In the genomic region with DNA sequence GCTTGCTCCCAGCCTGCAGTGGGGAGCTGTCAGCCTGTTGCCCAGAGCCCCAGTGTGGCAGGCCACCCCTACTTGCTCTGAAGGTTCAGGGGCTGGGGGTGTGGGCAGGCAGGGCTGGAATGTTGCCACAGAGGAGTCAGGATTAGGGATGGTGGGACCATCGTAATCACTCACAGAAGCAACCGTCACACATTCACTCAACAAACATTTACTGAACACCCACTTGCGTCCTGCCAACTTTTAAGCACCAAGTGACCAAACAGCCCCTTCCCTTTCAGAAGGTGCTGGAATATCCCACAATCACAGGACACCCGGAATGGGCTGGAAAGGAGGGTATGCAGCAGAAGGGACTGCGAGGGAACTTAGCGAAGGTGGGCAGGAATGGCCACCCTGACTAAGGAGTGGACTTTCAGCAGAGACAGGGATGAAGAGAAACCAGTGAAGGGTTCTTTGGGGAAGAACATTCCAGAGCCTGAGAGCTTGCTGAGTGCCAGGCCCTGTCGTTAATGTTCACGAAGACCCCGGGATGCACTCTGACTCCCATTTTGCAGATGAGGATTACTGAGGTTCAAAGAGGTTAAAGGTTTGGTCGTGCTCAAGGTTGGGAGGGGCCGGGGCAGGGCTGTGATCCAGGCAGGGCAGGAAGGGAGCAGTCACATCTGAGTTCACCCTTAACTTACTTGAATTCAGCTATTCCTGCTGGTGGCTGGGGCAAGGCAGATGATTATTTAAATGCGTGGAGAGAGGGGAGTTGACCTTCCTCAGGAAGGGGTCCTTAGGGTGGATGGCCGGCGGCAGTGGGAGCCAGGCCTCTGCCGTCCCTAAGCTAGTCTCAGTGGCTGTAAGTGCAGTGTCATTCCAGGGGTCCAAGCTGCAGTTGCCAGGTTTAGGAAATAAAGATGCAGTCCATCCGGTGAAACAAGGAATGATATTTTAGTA, we compare ENCODE assay signal across 9 cellular contexts. TPM values are rescaled to one million over a fixed set of nuclear protein-coding genes. Genes with fewer than 3 reads are reported as not detected.
DNase-seq lines count a peak whose midpoint lies in the region; ATAC-seq and TF ChIP-seq lines count a peak whose summit lies in the region.
"Had no signal": no experiment of that assay in that cellular context is flagged by ENCODE, and none has a peak within 500 bp of the region (broad histone marks: within the 10 kb centered on the region; RNA-seq: fewer than 3 reads in every experiment).

No MANE protein-coding gene starts in this region.

- no peaks in the 10 kb centered on the region for H3K9me3 ChIP-seq in stomach

- no peak for TF ChIP-seq CTCF in stomach (IDR thresholded peaks at IDR 0.05)

- H3K27me3 ChIP-seq in stomach, result no peaks in the 10 kb centered on the region

- no peaks in the 10 kb centered on the region for H3K36me3 ChIP-seq in stomach

- peaks cover 3% of the 10 kb centered on the region for H3K27me3 Mint-ChIP-seq in T-helper 2 cell treated with Interferon-gamma antibody and Interleukin-4, amounts not matched to agents 5 μg/mL and 100 μg/mL, for 36 hours (ENCODE audit: low read depth)
- peaks cover 10% of the 10 kb centered on the region for H3K27me3 Mint-ChIP-seq in activated T-helper 1 cell treated with anti-CD3 and anti-CD28 coated beads, Interleukin-12 subunit alpha, Interleukin-12 subunit beta, Interleukin-2, Interleukin-4 antibody, amounts not matched to agents 30 ng/mL and 10 ng/mL and 1 ng/mL, durations not matched to agents 14 hours and 24 hours and 36 hours (ENCODE audit: insufficient read depth)
- no peaks in the 10 kb centered on the region for H3K27me3 Mint-ChIP-seq in memory B cell

- no peaks in the 10 kb centered on the region for H3K9me3 Mint-ChIP-seq in T-helper 2 cell treated with Interferon-gamma antibody and Interleukin-4, amounts not matched to agents 5 μg/mL and 100 μg/mL, for 36 hours
- no peaks in the 10 kb centered on the region for H3K9me3 Mint-ChIP-seq in activated T-helper 1 cell treated with anti-CD3 and anti-CD28 coated beads, Interleukin-12 subunit alpha, Interleukin-12 subunit beta, Interleukin-2, Interleukin-4 antibody, amounts not matched to agents 30 ng/mL and 10 ng/mL and 1 ng/mL, durations not matched to agents 14 hours and 24 hours and 36 hours
- no peaks in the 10 kb centered on the region for H3K9me3 Mint-ChIP-seq in memory B cell

- no peak for TF ChIP-seq EP300 in stomach (IDR thresholded peaks at IDR 0.05)

- peak overlapping the region; percentile 61 to 98 (median 94) for H3K27ac ChIP-seq in stomach

- peaks cover 25% of the 10 kb centered on the region for H3K4me1 Mint-ChIP-seq in T-helper 2 cell treated with Interferon-gamma antibody and Interleukin-4, amounts not matched to agents 5 μg/mL and 100 μg/mL, for 36 hours (ENCODE audit: low read depth)
- peaks cover 27% of the 10 kb centered on the region for H3K4me1 Mint-ChIP-seq in activated T-helper 1 cell treated with anti-CD3 and anti-CD28 coated beads, Interleukin-12 subunit alpha, Interleukin-12 subunit beta, Interleukin-2, Interleukin-4 antibody, amounts not matched to agents 30 ng/mL and 10 ng/mL and 1 ng/mL, durations not matched to agents 14 hours and 24 hours and 36 hours (ENCODE audit: low read depth)
- peaks cover 43% of the 10 kb centered on the region for H3K4me1 Mint-ChIP-seq in memory B cell

- peak overlapping the region; percentile 24 for H3K27ac Mint-ChIP-seq in T-helper 2 cell treated with Interferon-gamma antibody and Interleukin-4, amounts not matched to agents 5 μg/mL and 100 μg/mL, for 36 hours
- peak overlapping the region; percentile 66 for H3K27ac Mint-ChIP-seq in activated T-helper 1 cell treated with anti-CD3 and anti-CD28 coated beads, Interleukin-12 subunit alpha, Interleukin-12 subunit beta, Interleukin-2, Interleukin-4 antibody, amounts not matched to agents 30 ng/mL and 10 ng/mL and 1 ng/mL, durations not matched to agents 14 hours and 24 hours and 36 hours
- peak overlapping the region; percentile 62 for H3K27ac Mint-ChIP-seq in memory B cell

- ATAC-seq in memory B cell (ENCODE audit: low read depth) (no peak), left colon (no peak)

- no peak overlapping the region for H3K4me3 ChIP-seq in stomach

- WGBS in stomach, 5 donors, result 71 to 80% (median 77%) methylated on average over 16 of the region's 16 CpGs

- intact Hi-C loops in activated T-helper 1 cell treated with anti-CD3 and anti-CD28 coated beads, Interleukin-12 subunit alpha, Interleukin-12 subunit beta, Interleukin-2, Interleukin-4 antibody, amounts not matched to agents 30 ng/mL and 10 ng/mL and 1 ng/mL, durations not matched to agents 14 hours and 24 hours and 36 hours (cut with micrococcal nuclease), result loop anchor here (10.0 kb wide), 1 partner anchor 516 kb away; the partner anchor contains the start of gene PACS2
- intact Hi-C loops in stomach (cut with DNase I; ENCODE audit: low total_unique reads), result no loop called here
- intact Hi-C loops in left colon (cut with DNase I, micrococcal nuclease), result no loop called here

- TF ChIP-seq POLR2A in stomach (IDR thresholded peaks at IDR 0.05), result no peak

- H3K4me3 Mint-ChIP-seq in T-helper 2 cell treated with Interferon-gamma antibody and Interleukin-4, amounts not matched to agents 5 μg/mL and 100 μg/mL, for 36 hours, result peak overlapping the region; percentile 34
- peak overlapping the region; percentile 61 for H3K4me3 Mint-ChIP-seq in activated T-helper 1 cell treated with anti-CD3 and anti-CD28 coated beads, Interleukin-12 subunit alpha, Interleukin-12 subunit beta, Interleukin-2, Interleukin-4 antibody, amounts not matched to agents 30 ng/mL and 10 ng/mL and 1 ng/mL, durations not matched to agents 14 hours and 24 hours and 36 hours
- peak overlapping the region; percentile 69 for H3K4me3 Mint-ChIP-seq in memory B cell

- H3K4me1 ChIP-seq in stomach, result peaks cover 58 to 82% (median 76%) of the 10 kb centered on the region in 4 donors

- DNase-seq in T-helper 2 cell treated with Interferon-gamma antibody and Interleukin-4, amounts not matched to agents 5 μg/mL and 100 μg/mL, for 36 hours (ENCODE audit: low spot score), result no peak
- DNase-seq in T-helper 2 cell, result no peak
- no peak for DNase-seq in activated T-helper 1 cell treated with anti-CD3 and anti-CD28 coated beads, Interleukin-12 subunit alpha, Interleukin-12 subunit beta, Interleukin-2, Interleukin-4 antibody, amounts not matched to agents 30 ng/mL and 10 ng/mL and 1 ng/mL, durations not matched to agents 14 hours and 24 hours and 36 hours (ENCODE audit: low spot score)
- DNase-seq in memory B cell (ENCODE audit: low spot score in 2 of 2), result no peak
- no peak for DNase-seq in stomach
- no peak for DNase-seq in mucosa of gallbladder (ENCODE audit: low spot score)
- DNase-seq in germinal center (ENCODE audit: low spot score), result no peak
- DNase-seq in left colon, result no peak
- DNase-seq: effector memory CD4-positive, alpha-beta T cell had no signal

- peaks cover 3% of the 10 kb centered on the region for H3K36me3 Mint-ChIP-seq in T-helper 2 cell treated with Interferon-gamma antibody and Interleukin-4, amounts not matched to agents 5 μg/mL and 100 μg/mL, for 36 hours (ENCODE audit: low read depth)
- peaks cover 3% of the 10 kb centered on the region for H3K36me3 Mint-ChIP-seq in activated T-helper 1 cell treated with anti-CD3 and anti-CD28 coated beads, Interleukin-12 subunit alpha, Interleukin-12 subunit beta, Interleukin-2, Interleukin-4 antibody, amounts not matched to agents 30 ng/mL and 10 ng/mL and 1 ng/mL, durations not matched to agents 14 hours and 24 hours and 36 hours (ENCODE audit: low read depth)
- no peaks in the 10 kb centered on the region for H3K36me3 Mint-ChIP-seq in memory B cell

RNA-seq across cellular contexts. Expression of gene ZBTB42, which starts 2.3 kb away (rescaled TPM):
- total RNA-seq in activated T-helper 1 cell treated with anti-CD3 and anti-CD28 coated beads, Interleukin-12 subunit alpha, Interleukin-12 subunit beta, Interleukin-2, Interleukin-4 antibody, amounts not matched to agents 30 ng/mL and 10 ng/mL and 1 ng/mL, durations not matched to agents 14 hours and 24 hours and 36 hours, result 5.9 and 6.1 TPM in 2 replicates
- 10 to 100 TPM in 3 of 5 donors, 1 to 10 TPM in 2; 4.7 to 59.7 (median 13.2) TPM for total RNA-seq in stomach
- polyA plus RNA-seq in stomach, result 1 to 10 TPM; 4.6 to 7.9 (median 5.5) TPM
- 10.3 TPM for total RNA-seq in mucosa of gallbladder
- total RNA-seq in left colon, result 1 to 10 TPM; 7.2 to 9.2 TPM

RNA-seq across cellular contexts. Expression of gene AKT1, which starts 3.0 kb away (rescaled TPM):
- total RNA-seq in activated T-helper 1 cell treated with anti-CD3 and anti-CD28 coated beads, Interleukin-12 subunit alpha, Interleukin-12 subunit beta, Interleukin-2, Interleukin-4 antibody, amounts not matched to agents 30 ng/mL and 10 ng/mL and 1 ng/mL, durations not matched to agents 14 hours and 24 hours and 36 hours, result 137 and 140 TPM in 2 replicates
- total RNA-seq in stomach (100 to 1,000 TPM in 4 of 5 donors, 10 to 100 TPM in 1; 85.2 to 292 (median 119) TPM), mucosa of gallbladder (166 TPM), left colon (100 to 1,000 TPM; 132 to 135 TPM)
- 100 to 1,000 TPM; 100 to 123 (median 107) TPM for polyA plus RNA-seq in stomach

RNA-seq across cellular contexts. Expression of gene SIVA1, which starts 45.6 kb away (rescaled TPM):
- total RNA-seq in activated T-helper 1 cell treated with anti-CD3 and anti-CD28 coated beads, Interleukin-12 subunit alpha, Interleukin-12 subunit beta, Interleukin-2, Interleukin-4 antibody, amounts not matched to agents 30 ng/mL and 10 ng/mL and 1 ng/mL, durations not matched to agents 14 hours and 24 hours and 36 hours, result 111 and 113 TPM in 2 replicates
- total RNA-seq in stomach (100 to 1,000 TPM in 4 of 5 donors, 10 to 100 TPM in 1; 73.3 to 366 (median 252) TPM), mucosa of gallbladder (80.6 TPM), left colon (10 to 100 TPM; 53.2 to 59.3 TPM)
- 100 to 1,000 TPM; 200 to 247 (median 213) TPM for polyA plus RNA-seq in stomach
